Comparison of ENCODE assay signal across 8 cellular contexts in the genomic region with DNA sequence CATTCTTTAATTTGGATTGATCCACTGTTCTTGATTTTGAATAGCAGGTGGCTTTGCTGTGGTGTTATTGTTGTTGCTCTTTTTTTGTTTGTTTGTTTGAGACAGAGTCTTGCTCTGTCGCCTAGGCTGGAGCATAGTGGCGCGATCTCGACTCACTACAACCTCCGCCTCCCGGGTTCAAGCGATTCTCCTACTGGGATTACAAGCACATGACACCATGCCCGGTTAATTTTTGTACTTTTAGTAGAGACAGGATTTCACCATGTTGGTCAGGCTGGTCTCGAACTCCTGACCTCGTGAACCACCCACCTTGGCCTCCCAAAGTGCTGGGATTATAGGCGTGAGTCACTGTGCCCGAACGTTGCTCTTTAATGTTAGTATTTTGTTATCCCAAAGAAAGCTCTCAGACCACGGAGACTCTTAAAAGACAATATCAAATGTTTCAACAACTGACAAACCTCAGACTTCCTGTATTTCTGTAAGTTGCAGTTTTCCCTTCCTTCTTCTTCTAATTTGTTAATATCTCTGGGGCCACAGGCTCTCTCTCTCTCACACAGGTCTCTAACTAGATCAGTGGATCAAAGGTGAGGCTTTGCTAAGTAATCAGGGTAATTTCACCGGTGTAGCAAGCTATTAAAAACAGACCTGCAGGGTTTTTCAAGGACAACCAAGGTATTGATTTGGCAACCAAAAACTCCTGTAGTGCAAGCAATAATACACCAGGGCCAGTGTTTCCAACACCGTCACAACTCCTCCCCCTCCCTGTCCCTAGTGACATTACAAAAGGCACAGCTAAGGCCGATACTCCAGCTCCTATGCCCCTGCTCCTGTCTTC. TPM values are rescaled to one million over a fixed set of nuclear protein-coding genes. Genes with fewer than 3 reads are reported as not detected.
DNase-seq lines count a peak whose midpoint lies in the region; ATAC-seq and TF ChIP-seq lines count a peak whose summit lies in the region.

No MANE protein-coding gene starts in this region.

- H3K27ac ChIP-seq in esophagus squamous epithelium = peak overlapping the region; percentile 72 to 89 (median 86)
- H3K27ac ChIP-seq in A673 (ENCODE audit: low read depth, low read length, poor library complexity, severe bottlenecking) = no peak overlapping the region

- TF ChIP-seq CTCF in esophagus squamous epithelium (IDR thresholded peaks at IDR 0.05) = peak in 1 of 6 experiments; percentile 32
- TF ChIP-seq CTCF in osteocyte (IDR thresholded peaks at IDR 0.05) = no peak
- TF ChIP-seq CTCF in A673 (conservative IDR thresholded peaks at IDR 0.05; ENCODE audit: low read depth, low read length) = no peak

- no peaks in the 10 kb centered on the region for H3K27me3 Mint-ChIP-seq in activated CD4-positive, alpha-beta memory T cell treated with anti-CD3 and anti-CD28 coated beads, Interleukin-2, amount 10 ng/mL, durations not matched to agents 7 days and 5 days
- no peaks in the 10 kb centered on the region for H3K27me3 Mint-ChIP-seq in osteocyte (ENCODE audit: unreplicated experiment)

- H3K4me1 ChIP-seq in esophagus squamous epithelium (peaks cover 12 to 25% (median 14%) of the 10 kb centered on the region in 3 donors), A673 (ENCODE audit: insufficient read depth, low read length, poor library complexity, severe bottlenecking) (peaks cover 10% of the 10 kb centered on the region)

- ATAC-seq in GM18505 (IDR thresholded peaks at IDR 0.05; ENCODE audit: unreplicated experiment) = peak; percentile 45
- peak; percentile 38 for ATAC-seq in HG02588 (IDR thresholded peaks at IDR 0.05; ENCODE audit: unreplicated experiment)

- WGBS in esophagus squamous epithelium, 2 donors = 37 to 50% methylated on average over 17 of the region's 17 CpGs

- H3K27me3 ChIP-seq in esophagus squamous epithelium (no peaks in the 10 kb centered on the region), A673 (replicated peaks; ENCODE audit: insufficient read depth, low read depth, low read length, poor library complexity) (no peaks in the 10 kb centered on the region)

- peak overlapping the region in 1 of 4 donors; percentile 34 for H3K4me3 ChIP-seq in esophagus squamous epithelium
- H3K4me3 ChIP-seq in A673 (ENCODE audit: low read depth, low read length, poor library complexity, severe bottlenecking) = no peak overlapping the region

- H3K4me3 Mint-ChIP-seq in activated CD4-positive, alpha-beta memory T cell treated with anti-CD3 and anti-CD28 coated beads, Interleukin-2, amount 10 ng/mL, durations not matched to agents 7 days and 5 days = peak overlapping the region; percentile 57
- H3K4me3 Mint-ChIP-seq in osteocyte (ENCODE audit: unreplicated experiment) = no peak overlapping the region

- no TSS peak for BruUV-seq in A673 (replicated peaks; lab: Mats Ljungman, UMichigan)

- no peaks in the 10 kb centered on the region for H3K36me3 Mint-ChIP-seq in activated CD4-positive, alpha-beta memory T cell treated with anti-CD3 and anti-CD28 coated beads, Interleukin-2, amount 10 ng/mL, durations not matched to agents 7 days and 5 days (ENCODE audit: low read depth)
- no peaks in the 10 kb centered on the region for H3K36me3 Mint-ChIP-seq in osteocyte (ENCODE audit: unreplicated experiment)

- H3K9me3 ChIP-seq in esophagus squamous epithelium = no peaks in the 10 kb centered on the region
- no peaks in the 10 kb centered on the region for H3K9me3 ChIP-seq in A673 (ENCODE audit: low read depth, low read length, poor library complexity, severe bottlenecking)

- intact Hi-C loops in esophagus squamous epithelium (cut with DNase I) = loop anchor here (10.0 kb wide), 1 partner anchor 292 kb away; no protein-coding TSS in a partner anchor
- intact Hi-C loops in A673 (cut with micrococcal nuclease; ENCODE audit: unreplicated experiment) = no loop called here

- TF ChIP-seq POLR2A in GM18505 (IDR thresholded peaks at IDR 0.05; ENCODE audit: borderline replicate concordance, extremely low read depth, insufficient read depth, insufficient read length) (no peak), esophagus squamous epithelium (IDR thresholded peaks at IDR 0.05) (no peak)

- H3K36me3 ChIP-seq in esophagus squamous epithelium = no peaks in the 10 kb centered on the region
- H3K36me3 ChIP-seq in A673 (ENCODE audit: insufficient read depth, low read length, poor library complexity, severe bottlenecking) = no peaks in the 10 kb centered on the region

- peaks cover 33% of the 10 kb centered on the region for H3K4me1 Mint-ChIP-seq in activated CD4-positive, alpha-beta memory T cell treated with anti-CD3 and anti-CD28 coated beads, Interleukin-2, amount 10 ng/mL, durations not matched to agents 7 days and 5 days
- peaks cover 22% of the 10 kb centered on the region for H3K4me1 Mint-ChIP-seq in osteocyte (ENCODE audit: unreplicated experiment)

- CTCF ChIA-PET in activated CD4-positive, alpha-beta memory T cell treated with anti-CD3 and anti-CD28 coated beads, Interleukin-2, amount 10 ng/mL, durations not matched to agents 7 days and 5 days (lab: Charles Lee) = interaction anchor here (0.7 to 1.6 kb wide), 14 partner anchors 11 to 273 kb away, joined by 3 to 9 read pairs (median 4); no protein-coding TSS in a partner anchor
- CTCF ChIA-PET in A673 (lab: Charles Lee) = interaction anchor here (0.5 to 0.6 kb wide), 2 partner anchors 896 to 1073 kb away, joined by 3 to 7 read pairs; no protein-coding TSS in a partner anchor

- DNase-seq in NCI-H2107 treated with DMSO at 0.1 percent for 48 hours (lab: John Stamatoyannopoulos, UW; ENCODE audit: unreplicated experiment) = peak; percentile 93
- DNase-seq in activated CD4-positive, alpha-beta memory T cell treated with anti-CD3 and anti-CD28 coated beads, Interleukin-2, amount 10 ng/mL, durations not matched to agents 7 days and 5 days = peak; percentile 54
- no peak for DNase-seq in esophagus squamous epithelium (lab: John Stamatoyannopoulos, UW)
- no peak for DNase-seq in osteocyte (ENCODE audit: extremely low spot score, unreplicated experiment)
- no peak for DNase-seq in kidney glomerular epithelial cell (lab: John Stamatoyannopoulos, UW)
- no peak for DNase-seq in A673 (ENCODE audit: low spot score)

- POLR2A ChIA-PET in activated CD4-positive, alpha-beta memory T cell treated with anti-CD3 and anti-CD28 coated beads, Interleukin-2, amount 10 ng/mL, durations not matched to agents 7 days and 5 days (lab: Charles Lee) = interaction anchor here (0.7 to 3.8 kb wide), 25 partner anchors 10 to 829 kb away, joined by 3 to 56 read pairs (median 5); partner anchors contain the start of gene ZNF217
- POLR2A ChIA-PET in A673 (lab: Charles Lee; ENCODE audit: low non-redundant PET) = no interaction called here

- H3K9me3 Mint-ChIP-seq in activated CD4-positive, alpha-beta memory T cell treated with anti-CD3 and anti-CD28 coated beads, Interleukin-2, amount 10 ng/mL, durations not matched to agents 7 days and 5 days = no peaks in the 10 kb centered on the region
- no peaks in the 10 kb centered on the region for H3K9me3 Mint-ChIP-seq in osteocyte (ENCODE audit: unreplicated experiment)

- H3K27ac Mint-ChIP-seq in activated CD4-positive, alpha-beta memory T cell treated with anti-CD3 and anti-CD28 coated beads, Interleukin-2, amount 10 ng/mL, durations not matched to agents 7 days and 5 days = peak overlapping the region; percentile 90
- peak overlapping the region; percentile 86 for H3K27ac Mint-ChIP-seq in osteocyte (ENCODE audit: unreplicated experiment)

RNA-seq across cellular contexts. Expression of gene ZNF217, which starts 48.8 kb away (rescaled TPM):
- total RNA-seq in activated CD4-positive, alpha-beta memory T cell treated with anti-CD3 and anti-CD28 coated beads, Interleukin-2, amount 10 ng/mL, durations not matched to agents 7 days and 5 days = 10 to 100 TPM; 89.5 to 90.4 TPM
- total RNA-seq in esophagus squamous epithelium (10 to 100 TPM; 20.7 to 27.5 (median 22.2) TPM), osteocyte (44.3 and 47.2 TPM in 2 replicates), A673 (2021) (27.0 and 37.7 TPM in 2 replicates)

Comparison
In these comparisons a context has a peak if more than half of its experiments do, and no peak if none do; other contexts are left out.
1. DNase-seq: peak in NCI-H2107 treated with DMSO at 0.1 percent for 48 hours (single experiment) and activated CD4-positive, alpha-beta memory T cell treated with anti-CD3 and anti-CD28 coated beads, Interleukin-2, amount 10 ng/mL, durations not matched to agents 7 days and 5 days (single experiment); none in esophagus squamous epithelium (single experiment), osteocyte (single experiment), kidney glomerular epithelial cell (single experiment) and A673 (single experiment).